16 cellular contexts compared by ENCODE assay signal in the genomic region with DNA sequence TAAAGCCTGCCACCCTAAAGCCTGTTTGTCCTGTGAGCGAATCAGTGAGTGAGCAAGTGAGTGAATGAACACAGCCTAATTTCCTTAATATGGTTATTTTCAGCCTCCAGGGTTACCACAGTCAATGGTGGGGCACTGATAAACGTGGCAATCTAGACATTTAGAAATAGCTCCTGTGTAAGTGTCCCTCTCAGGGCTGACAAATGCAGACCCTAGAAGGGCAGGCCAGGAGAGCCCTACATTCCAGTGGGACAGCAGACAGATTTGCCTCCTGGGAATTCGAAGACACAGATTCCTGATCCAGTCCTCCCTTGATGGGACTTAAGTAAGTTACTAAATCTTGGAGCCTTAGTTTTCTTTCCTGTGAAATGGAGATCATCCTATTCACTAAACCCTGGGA. TPM values are rescaled to one million over a fixed set of nuclear protein-coding genes. Genes with fewer than 3 reads are reported as not detected.
DNase-seq lines count a peak whose midpoint lies in the region; ATAC-seq, FAIRE-seq and TF ChIP-seq lines count a peak whose summit lies in the region.
"Had no signal": no experiment of that assay in that cellular context is flagged by ENCODE, and none has a peak within 500 bp of the region (broad histone marks: within the 10 kb centered on the region; RNA-seq: fewer than 3 reads in every experiment).

No MANE protein-coding gene starts in this region.

- ATAC-seq in CD8-positive, alpha-beta T cell: peak; percentile 10
- peak in 1 of 4 donors; percentile 3 for ATAC-seq in pancreas
- no peak for ATAC-seq in HG03460 (IDR thresholded peaks at IDR 0.05; ENCODE audit: unreplicated experiment)
- no peak for ATAC-seq in HG03095 (IDR thresholded peaks at IDR 0.05; ENCODE audit: unreplicated experiment)

- H3K4me3 ChIP-seq in CD8-positive, alpha-beta T cell (ENCODE audit: low read depth, low read length): no peak overlapping the region
- H3K4me3 ChIP-seq in Karpas-422 (ENCODE audit: low read length) (peak overlapping the region; percentile 18; the same call in 1 of the 2 replicates), iPS-15b (ENCODE audit: low read depth, low read length) (no peak overlapping the region), pancreas (no peak overlapping the region)
- H3K4me3 ChIP-seq: PC-9 had no signal

- peaks cover 2% of the 10 kb centered on the region for H3K36me3 Mint-ChIP-seq in CD8-positive, alpha-beta T cell
- H3K36me3 Mint-ChIP-seq: CD4-positive, alpha-beta memory T cell had no signal

- peaks cover 57% of the 10 kb centered on the region for H3K79me2 ChIP-seq in Karpas-422 (ENCODE audit: low read length)

- no peak overlapping the region for H3K4me3 Mint-ChIP-seq in CD8-positive, alpha-beta T cell
- H3K4me3 Mint-ChIP-seq: HFFc6 had no signal

- H3K36me3 ChIP-seq in CD8-positive, alpha-beta T cell (ENCODE audit: insufficient read depth, low read length): no peaks in the 10 kb centered on the region
- H3K36me3 ChIP-seq in Karpas-422 (ENCODE audit: insufficient read depth, low read length): peaks cover 20% of the 10 kb centered on the region
- H3K36me3 ChIP-seq in iPS-15b (ENCODE audit: control insufficient read depth, insufficient read depth, low read length): no peaks in the 10 kb centered on the region
- H3K36me3 ChIP-seq in pancreas: peaks cover 0 to 6% (median 0%) of the 10 kb centered on the region in 3 donors

- no peaks in the 10 kb centered on the region for H3K27me3 ChIP-seq in CD8-positive, alpha-beta T cell (ENCODE audit: insufficient read depth, low read length)
- no peaks in the 10 kb centered on the region for H3K27me3 ChIP-seq in Karpas-422 (ENCODE audit: low read length)
- no peaks in the 10 kb centered on the region for H3K27me3 ChIP-seq in iPS-15b (ENCODE audit: control insufficient read depth, insufficient read depth, low read length)
- no peaks in the 10 kb centered on the region for H3K27me3 ChIP-seq in pancreas

- POLR2A ChIA-PET in CD8-positive, alpha-beta T cell (lab: Charles Lee): interaction anchor here (1.4 kb wide), 1 partner anchor 203 kb away, joined by 3 read pairs; no protein-coding TSS in a partner anchor

- intact Hi-C loops in CD8-positive, alpha-beta T cell (cut with DNase I, micrococcal nuclease): loop anchor here (1.0 to 10.0 kb wide), 4 partner anchors 78 to 383 kb away; no protein-coding TSS in a partner anchor
- intact Hi-C loops in pancreas (cut with DNase I): loop anchor here in 1 of 3 donors (5.0 kb wide), 1 partner anchor 191 kb away; a partner anchor contains a TSS

- no peaks in the 10 kb centered on the region for H3K9me3 ChIP-seq in CD8-positive, alpha-beta T cell (ENCODE audit: low read length)
- H3K9me3 ChIP-seq in Karpas-422 (ENCODE audit: low read length) (no peaks in the 10 kb centered on the region), iPS-15b (ENCODE audit: control insufficient read depth, insufficient read depth, low read length) (no peaks in the 10 kb centered on the region), pancreas (no peaks in the 10 kb centered on the region)

- H3K27ac ChIP-seq in CD8-positive, alpha-beta T cell (ENCODE audit: low read depth, low read length): no peak overlapping the region
- H3K27ac ChIP-seq in Karpas-422 (ENCODE audit: low read length) (peak overlapping the region; percentile 78), pancreas (peak overlapping the region; percentile 1 to 67 (median 37))
- H3K27ac ChIP-seq: PC-9 had no signal

- CTCF ChIA-PET in CD8-positive, alpha-beta T cell (lab: Charles Lee): interaction anchor here (0.6 to 1.8 kb wide), 20 partner anchors 8 to 388 kb away, joined by 3 to 7 read pairs (median 4); no protein-coding TSS in a partner anchor

- 53 to 55% methylated on average over 3 of the region's 3 CpGs for WGBS in pancreas, 2 donors

- peak overlapping the region; percentile 51 for H3K4me2 ChIP-seq in Karpas-422 (ENCODE audit: low read depth, low read length, poor library complexity, severe bottlenecking)
- H3K4me2 ChIP-seq: PC-9 had no signal

- H3K9ac ChIP-seq in Karpas-422 (ENCODE audit: low read length) (no peak overlapping the region; the same call in 1 of the 2 replicates), iPS-15b (ENCODE audit: low read depth, low read length) (peak overlapping the region; percentile 20)

- 0 out of 2 replicates have a peak, but pooled peaks cover 5% of the 10 kb centered on the region for H4K20me1 ChIP-seq in Karpas-422 (ENCODE audit: insufficient read depth, low read depth, low read length)

- no peak for FAIRE-seq in pancreas (lab: Jason Lieb, UNC)
- FAIRE-seq: D721Med, G401.6 had no signal

- no peaks in the 10 kb centered on the region for H3K27me3 Mint-ChIP-seq in CD8-positive, alpha-beta T cell (ENCODE audit: low read depth)
- H3K27me3 Mint-ChIP-seq: CD4-positive, alpha-beta memory T cell had no signal

- H3K4me1 ChIP-seq in CD8-positive, alpha-beta T cell (ENCODE audit: insufficient read depth, low read length): no peaks in the 10 kb centered on the region
- H3K4me1 ChIP-seq in Karpas-422 (ENCODE audit: low read length): peaks cover 58% of the 10 kb centered on the region
- no peaks in the 10 kb centered on the region for H3K4me1 ChIP-seq in iPS-15b (ENCODE audit: control insufficient read depth, insufficient read depth, low read length)
- H3K4me1 ChIP-seq in pancreas: peaks cover 0 to 14% (median 3%) of the 10 kb centered on the region in 3 donors

- H3K9me2 ChIP-seq in Karpas-422 (replicated peaks; ENCODE audit: insufficient read depth, low read length): no peaks in the 10 kb centered on the region

- no peaks in the 10 kb centered on the region for H3K9me3 Mint-ChIP-seq in CD8-positive, alpha-beta T cell
- H3K9me3 Mint-ChIP-seq: HFFc6 had no signal

- no peak for DNase-seq in CD8-positive, alpha-beta T cell
- peak; percentile 52 for DNase-seq in Karpas-422
- no peak for DNase-seq in pancreas
- DNase-seq in stimulated activated CD4-positive, alpha-beta T cell treated with anti-CD3 and anti-CD28 coated beads, Interleukin-4, amount 100 ng/mL, for 24 hours: no peak
- DNase-seq: DMS79 treated with DMSO at 0.1 percent for 48 hours, NCI-H1048, NCI-H1436 treated with DMSO at 0.1 percent for 48 hours, NCI-H2029 treated with DMSO at 0.1 percent for 48 hours had no signal

- peaks cover 5% of the 10 kb centered on the region for H3K4me1 Mint-ChIP-seq in CD8-positive, alpha-beta T cell (ENCODE audit: low read depth)

- TF ChIP-seq CTCF in CD8-positive, alpha-beta T cell (IDR thresholded peaks at IDR 0.05): no peak
- TF ChIP-seq CTCF in pancreas (IDR thresholded peaks at IDR 0.05): no peak

- H2AFZ ChIP-seq in Karpas-422 (ENCODE audit: low read length): no peak overlapping the region
- H2AFZ ChIP-seq: PC-9 had no signal

- H3K27ac Mint-ChIP-seq in CD8-positive, alpha-beta T cell: no peak overlapping the region
- H3K27ac Mint-ChIP-seq: HFFc6 had no signal

RNA-seq across cellular contexts. Expression of a gene that starts 54.6 kb away (rescaled TPM):
- 100 to 1,000 TPM; 105 to 106 TPM for total RNA-seq in CD8-positive, alpha-beta T cell
- 17.9 and 32.5 TPM in 2 replicates for total RNA-seq in Karpas-422 (2014; rRNA removed; shearing (Covaris generic); ENCODE audit: low replicate concordance)
- 100 to 1,000 TPM in 2 of 6 donors, 10 to 100 TPM in 4; 54.4 to 110 (median 77.4) TPM for total RNA-seq in pancreas
- polyA plus RNA-seq in pancreas: 10 to 100 TPM; 15.5 to 31.8 TPM
